In the genomic region with DNA sequence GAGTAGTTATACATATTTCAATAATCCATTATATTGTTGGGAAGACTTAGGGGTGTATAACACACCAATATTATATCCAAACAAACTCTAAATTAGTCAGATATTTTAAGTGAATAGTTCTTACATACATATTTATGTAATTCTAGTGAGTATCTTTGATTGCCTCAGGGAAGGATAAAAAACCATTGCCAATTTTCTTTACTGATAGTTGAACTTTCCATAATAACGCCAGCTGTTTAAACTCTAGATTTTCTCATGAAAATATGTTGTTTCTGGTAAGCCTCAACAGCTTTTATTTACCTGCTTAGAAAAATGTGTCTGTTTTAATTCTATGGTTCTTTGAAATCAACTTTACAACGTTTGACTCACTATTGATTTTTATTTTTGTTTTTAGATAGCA, we compare ENCODE assay signal across 34 cellular contexts.
"Had no signal": no experiment of that assay in that cellular context is flagged by ENCODE, and none has a peak within 500 bp of the region (broad histone marks: within the 10 kb centered on the region; RNA-seq: fewer than 3 reads in every experiment).

No MANE protein-coding gene starts in this region.

- H3K36me3 ChIP-seq: MG63 had no signal

- H3K27me3 ChIP-seq: MG63 had no signal

- H3K4me2 ChIP-seq: KMS-11 had no signal

- H3K27ac ChIP-seq: KMS-11 had no signal

- H3K4me3 ChIP-seq: MG63 had no signal

- H3K9me3 ChIP-seq: MG63 had no signal

- DNase-seq: Karpas-422, Kasumi-1, KG1, MG63, MM.1S, MV-4-11, NCI-H1048, NCI-H1092, NCI-H1092 treated with DMSO at 0.1 percent for 48 hours, NCI-H1105, NCI-H1105 treated with DMSO at 0.1 percent for 48 hours, NCI-H1417, NCI-H1417 treated with DMSO at 0.1 percent for 48 hours, NCI-H1436, NCI-H1436 treated with DMSO at 0.1 percent for 48 hours, NCI-H146, NCI-H1694, NCI-H1694 treated with DMSO at 0.1 percent for 48 hours, NCI-H187, NCI-H187 treated with DMSO at 0.1 percent for 48 hours, NCI-H1930, NCI-H2029, NCI-H2029 treated with DMSO at 0.1 percent for 48 hours, NCI-H2081, NCI-H2081 treated with DMSO at 0.1 percent for 48 hours, NCI-H2107, NCI-H2171, NCI-H2171 treated with DMSO at 0.1 percent for 48 hours, NCI-H2227 treated with DMSO at 0.1 percent for 48 hours, NCI-H226, NCI-H345, NCI-H446, NCI-H446 treated with DMSO at 0.1 percent for 48 hours had no signal
